In the genomic region with DNA sequence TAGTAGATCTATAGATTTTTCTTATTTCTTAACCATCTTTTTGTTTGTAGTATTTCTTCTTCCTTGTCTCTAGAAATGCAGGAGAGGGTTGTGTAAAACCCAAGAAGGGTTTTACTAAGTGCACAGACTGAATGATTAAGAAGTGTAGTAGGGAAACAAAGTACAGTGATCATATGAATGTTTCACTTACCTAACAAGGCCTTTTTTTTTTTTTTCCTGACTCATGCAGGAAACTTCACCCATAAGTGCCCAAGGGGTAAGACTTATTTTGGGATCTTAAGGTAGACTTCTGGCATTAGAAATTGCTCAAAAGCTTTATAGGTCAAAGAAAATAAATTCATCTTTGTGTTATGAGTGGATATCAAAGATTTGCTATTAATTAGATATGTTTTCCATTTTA, we compare ENCODE assay signal across 26 cellular contexts.
"Had no signal": no experiment of that assay in that cellular context is flagged by ENCODE, and none has a peak within 500 bp of the region (broad histone marks: within the 10 kb centered on the region; RNA-seq: fewer than 3 reads in every experiment).

No MANE protein-coding gene starts in this region.

- DNase-seq: colonic mucosa; dermis blood vessel endothelial cell; effector memory CD4-positive, alpha-beta T cell; erythroblast; esophagus squamous epithelium; foreskin melanocyte; glutamatergic neuron; heart right ventricle; hippocampal formation; kidney glomerular epithelial cell; left ventricle myocardium superior; lower lobe of right lung; natural killer cell; pancreas; right lobe of liver; small intestine; stimulated activated CD4-positive, alpha-beta T cell treated with anti-CD3 and anti-CD28 coated beads, Interleukin-15, amount 100 ng/mL, for 24 hours; stimulated activated CD4-positive, alpha-beta T cell treated with anti-CD3 and anti-CD28 coated beads, Interleukin-2, amount 100 ng/mL, for 48 hours; stimulated activated naive B cell treated with anti-CD40 and anti-IgM and Interleukin-4, amounts not matched to agents 10 μg/mL and 1 μg/mL and 100 μg/mL, for 72 hours; transverse colon; upper lobe of right lung; uterus had no signal

- H3K4me1 ChIP-seq: colonic mucosa, esophagus squamous epithelium, heart right ventricle, lower lobe of right lung, pancreas, right lobe of liver, transverse colon, upper lobe of right lung, uterus had no signal

- H3K36me3 ChIP-seq: colonic mucosa, esophagus squamous epithelium, heart right ventricle, lower lobe of right lung, neutrophil, pancreas, right lobe of liver, thoracic aorta, transverse colon, upper lobe of right lung, uterus had no signal

- FAIRE-seq: endothelial cell of umbilical vein, islet of Langerhans, pancreas, small intestine had no signal

- H3K4me3 ChIP-seq: colonic mucosa, esophagus squamous epithelium, heart right ventricle, lower lobe of right lung, pancreas, right lobe of liver, thoracic aorta, transverse colon, upper lobe of right lung, uterus had no signal

- H3K27ac ChIP-seq: colonic mucosa, esophagus squamous epithelium, heart right ventricle, lower lobe of right lung, neutrophil, pancreas, right lobe of liver, thoracic aorta, transverse colon, upper lobe of right lung, uterus had no signal

- H3K9me3 ChIP-seq: colonic mucosa, esophagus squamous epithelium, lower lobe of right lung, neutrophil, pancreas, right lobe of liver, thoracic aorta, transverse colon, upper lobe of right lung, uterus had no signal

- H3K27me3 ChIP-seq: colonic mucosa, right lobe of liver, upper lobe of right lung, uterus had no signal
